In the genomic region with DNA sequence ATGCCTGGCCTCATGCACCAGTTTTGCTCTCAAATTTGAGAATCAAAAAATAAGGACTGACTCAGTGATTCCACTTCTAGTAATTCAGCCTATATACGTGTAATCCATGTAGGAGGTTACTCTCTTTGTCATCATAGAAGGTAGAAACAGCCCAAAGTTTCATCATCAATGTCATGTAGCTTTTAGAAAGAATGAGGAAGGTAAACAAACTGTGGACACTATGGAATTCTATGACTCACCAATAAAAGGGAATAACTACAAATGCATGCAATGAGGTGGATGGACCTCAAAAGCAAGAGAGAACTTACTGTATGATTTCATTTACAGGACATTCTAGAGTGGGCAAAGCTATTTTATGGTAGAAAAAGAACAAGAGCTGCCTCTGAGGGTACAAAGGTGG, we compare ENCODE assay signal across 15 cellular contexts.
DNase-seq lines count a peak whose midpoint lies in the region; ATAC-seq and TF ChIP-seq lines count a peak whose summit lies in the region.
"Had no signal": no experiment of that assay in that cellular context is flagged by ENCODE, and none has a peak within 500 bp of the region (broad histone marks: within the 10 kb centered on the region; RNA-seq: fewer than 3 reads in every experiment).

No MANE protein-coding gene starts in this region.

- H4K5ac ChIP-seq in IMR-90 (ENCODE audit: low read depth, low read length), result peak overlapping the region; percentile 84; the same call in 1 of the 2 replicates

- TF ChIP-seq CTCF in AG09309 (IDR thresholded peaks at IDR 0.05; ENCODE audit: control insufficient read depth, insufficient read depth, low read depth, low read length, missing control alignments), result no peak
- no peak for TF ChIP-seq CTCF in IMR-90 (conservative IDR thresholded peaks at IDR 0.05; ENCODE audit: low read depth, low read length)
- TF ChIP-seq CTCF in brain microvascular endothelial cell (IDR thresholded peaks at IDR 0.05; ENCODE audit: low read depth, low read length, missing control alignments), result no peak
- no peak for TF ChIP-seq CTCF in kidney epithelial cell (IDR thresholded peaks at IDR 0.05; ENCODE audit: insufficient read depth, low read length, poor library complexity, severe bottlenecking)

- peak overlapping the region; percentile 95 for H2BK120ac ChIP-seq in IMR-90 (ENCODE audit: low read depth, low read length)

- no peak overlapping the region; the same call in 2 of the 3 replicates for H2BK15ac ChIP-seq in IMR-90 (ENCODE audit: low read depth, low read length)

- no peak overlapping the region for H3K4me3 ChIP-seq in AG09309 (ENCODE audit: control insufficient read depth, low read depth, low read length)
- H3K4me3 ChIP-seq in IMR-90 (ENCODE audit: insufficient read depth, low read depth, low read length), result no peak overlapping the region
- no peak overlapping the region for H3K4me3 ChIP-seq in brain microvascular endothelial cell (ENCODE audit: low read depth, low read length)
- H3K4me3 ChIP-seq in kidney epithelial cell (ENCODE audit: low read depth, low read length), result no peak overlapping the region
- H3K4me3 ChIP-seq: HAP-1 had no signal

- no peak overlapping the region for H2AFZ ChIP-seq in IMR-90 (replicated peaks; ENCODE audit: low read length, poor library complexity)

- CTCF ChIA-PET in IMR-90 (lab: Yijun Ruan, JAX), result no interaction called here

- peak overlapping the region; percentile 92 for H3K4ac ChIP-seq in IMR-90 (ENCODE audit: low read depth, low read length)

- no peak overlapping the region for H3K9ac ChIP-seq in IMR-90 (ENCODE audit: low read depth, low read length)

- peak overlapping the region; percentile 93; the same call in 1 of the 2 replicates for H3K18ac ChIP-seq in IMR-90 (ENCODE audit: low read depth, low read length)

- H2AK5ac ChIP-seq in IMR-90 (ENCODE audit: low read depth, low read length), result peak overlapping the region; percentile 70; the same call in 1 of the 2 replicates

- H2BK5ac ChIP-seq in IMR-90 (ENCODE audit: low read depth, low read length, poor library complexity, severe bottlenecking), result peak overlapping the region; percentile 94

- H3K36me3 ChIP-seq in IMR-90 (ENCODE audit: control insufficient read depth, insufficient read depth, low read length), result no peaks in the 10 kb centered on the region
- H3K36me3 ChIP-seq in brain microvascular endothelial cell (replicated peaks), result no peaks in the 10 kb centered on the region
- H3K36me3 ChIP-seq in kidney epithelial cell (ENCODE audit: control insufficient read depth, insufficient read depth, low read length), result no peaks in the 10 kb centered on the region
- H3K36me3 ChIP-seq: HAP-1 had no signal

- WGBS in IMR-90 (ENCODE audit: extremely low coverage in 2 of 2, insufficient read length in 1 of 2), 2 experiments, result no CpG with 5 or more reads among the region's 1 CpG

- H3K4me1 ChIP-seq in IMR-90 (ENCODE audit: control insufficient read depth, insufficient read depth, low read length), result peaks cover 12% of the 10 kb centered on the region

- H3K9me3 ChIP-seq in IMR-90 (ENCODE audit: control insufficient read depth, insufficient read depth, low read length), result no peaks in the 10 kb centered on the region
- H3K9me3 ChIP-seq: HAP-1 had no signal

- H4K8ac ChIP-seq in IMR-90 (ENCODE audit: low read depth in 2 of 2, low read length in 2 of 2), result peak overlapping the region in 1 of 2 experiments; percentile 87; a peak in 2 of 4 replicates

- dilution Hi-C loops in IMR-90 (cut with HindIII; ENCODE audit: low sequenced_read_pairs, unreplicated experiment), result no loop called here

- H3K79me1 ChIP-seq in IMR-90 (ENCODE audit: low read depth in 1 of 2, low read length in 2 of 2), result no peaks in the 10 kb centered on the region

- no peak for TF ChIP-seq POLR2A in IMR-90 (IDR thresholded peaks at IDR 0.05; ENCODE audit: low read depth, low read length)

- POLR2A ChIA-PET in IMR-90 (lab: Charles Lee; ENCODE audit: unreplicated experiment), result no interaction called here

- H3K27ac ChIP-seq in IMR-90 (ENCODE audit: insufficient read depth, low read length) (peak overlapping the region; percentile 57), brain microvascular endothelial cell (peak overlapping the region; percentile 63)
- H3K27ac ChIP-seq: C4-2B had no signal

- in situ Hi-C loops in IMR-90 (cut with MboI; ENCODE audit: low sequenced_read_pairs), result loop anchor here (10.0 kb wide), 1 partner anchor 179 kb away; no protein-coding TSS in a partner anchor
- in situ Hi-C loops in brain microvascular endothelial cell (cut with HindIII; ENCODE audit: low pct_ligation_motif_present, low sequenced_read_pairs), result no loop called here

- no TSS peak for BruUV-seq in IMR-90 (replicated peaks; lab: Mats Ljungman, UMichigan)

- 0 out of 2 replicates have a peak overlapping the region, but pooled peaks have one; percentile 50 for H4K91ac ChIP-seq in IMR-90 (ENCODE audit: insufficient read depth, low read depth, low read length)

- peak; percentile 1; the same call in 1 of the 2 replicates for TF ChIP-seq RAD21 in IMR-90 (IDR thresholded peaks at IDR 0.05; ENCODE audit: low read length)

- no peaks in the 10 kb centered on the region for H3K27me3 ChIP-seq in IMR-90 (ENCODE audit: control insufficient read depth, insufficient read depth, low read length)
- no peaks in the 10 kb centered on the region for H3K27me3 ChIP-seq in brain microvascular endothelial cell (replicated peaks)
- no peaks in the 10 kb centered on the region for H3K27me3 ChIP-seq in kidney epithelial cell (ENCODE audit: control insufficient read depth, insufficient read depth, low read length)

- H4K20me1 ChIP-seq in IMR-90 (ENCODE audit: insufficient read depth, low read length), result no peaks in the 10 kb centered on the region

- intact Hi-C loops in IMR-90 (cut with micrococcal nuclease), result loop anchor here (10.0 kb wide), 3 partner anchors 179 to 319 kb away; no protein-coding TSS in a partner anchor

- peak overlapping the region; percentile 83; the same call in 1 of the 2 replicates for H3K14ac ChIP-seq in IMR-90 (replicated peaks; ENCODE audit: low read depth, low read length)

- 0 out of 2 replicates have a peak overlapping the region, but pooled peaks have one; percentile 46 for H3K4me2 ChIP-seq in IMR-90 (ENCODE audit: low read depth, low read length)

- H2BK20ac ChIP-seq in IMR-90 (ENCODE audit: low read depth, low read length), result peak overlapping the region; percentile 98

- H3K23ac ChIP-seq in IMR-90 (ENCODE audit: low read depth, low read length), result peak overlapping the region; percentile 83; the same call in 1 of the 2 replicates

- DNase-seq in AG09309 (ENCODE audit: low read depth) (peak; percentile 85), IMR-90 (peak; percentile 99), brain microvascular endothelial cell (peak; percentile 69), kidney epithelial cell (ENCODE audit: low read depth) (peak; percentile 74), iPS-NIHi11 (ENCODE audit: low spot score) (no peak), NCI-H2081 (lab: John Stamatoyannopoulos, UW) (no peak), NK-92 (lab: John Stamatoyannopoulos, UW; ENCODE audit: unreplicated experiment) (no peak)
- DNase-seq: activated CD4-positive, alpha-beta T cell treated with anti-CD3 and anti-CD28 coated beads, Interleukin-2, amount 50 U/mL, for 1 hour; activated gamma-delta T cell treated with Interleukin-2 at 50 U/mL for 16 hours; cortex of kidney; NCI-H510A; stimulated activated naive B cell treated with anti-CD40 and anti-IgM and Interleukin-4, amounts not matched to agents 10 μg/mL and 1 μg/mL and 100 μg/mL, for 72 hours had no signal

- ATAC-seq in IMR-90 (ENCODE audit: low read depth), result peak; percentile 68
- ATAC-seq in GM19351 (IDR thresholded peaks at IDR 0.05; ENCODE audit: unreplicated experiment), result no peak
- ATAC-seq: stimulated activated naive B cell treated with anti-CD40 and anti-IgM and Interleukin-4, amounts not matched to agents 10 μg/mL and 1 μg/mL and 100 μg/mL, for 72 hours had no signal

- no peaks in the 10 kb centered on the region; the same call in none of the 2 replicates for H3K9me1 ChIP-seq in IMR-90 (ENCODE audit: insufficient read depth, low read length)

- peak overlapping the region; percentile 80 for H2AK9ac ChIP-seq in IMR-90 (replicated peaks; ENCODE audit: low read depth, low read length, poor library complexity)

- peak overlapping the region; percentile 49; the same call in 1 of the 2 replicates for H3K56ac ChIP-seq in IMR-90 (ENCODE audit: extremely low read depth, insufficient read depth, low read length)

TF ChIP-seq in IMR-90, 13 proteins besides CTCF, POLR2A, EP300 and RAD21 (continues in another document):
- TF ChIP-seq MXI1 (IDR thresholded peaks at IDR 0.05; ENCODE audit: borderline replicate concordance, low read depth, low read length) (no peak), RFX5 (IDR thresholded peaks at IDR 0.05; ENCODE audit: low read depth, low read length) (no peak), CHD1 (IDR thresholded peaks at IDR 0.05; ENCODE audit: low read depth, low read length) (no peak), NFE2L2 (IDR thresholded peaks at IDR 0.05; ENCODE audit: low read depth, low read length) (0 out of 2 replicates have a peak, but pooled peaks have one; percentile 40), RCOR1 (IDR thresholded peaks at IDR 0.05; ENCODE audit: insufficient replicate concordance, low read length) (no peak), MAZ (IDR thresholded peaks at IDR 0.05; ENCODE audit: borderline replicate concordance, low read depth, low read length) (no peak), SMC3 (IDR thresholded peaks at IDR 0.05; ENCODE audit: low read depth, low read length) (no peak), FOS (IDR thresholded peaks at IDR 0.05; ENCODE audit: low read depth, low read length) (peak; percentile 98), CEBPB (IDR thresholded peaks at IDR 0.05; ENCODE audit: low read depth, low read length) (peak; percentile 96), MAFK (IDR thresholded peaks at IDR 0.05; ENCODE audit: low read depth, low read length) (peak; percentile 34; the same call in 1 of the 2 replicates), ELK1 (IDR thresholded peaks at IDR 0.05; ENCODE audit: borderline replicate concordance, low read depth, low read length) (no peak), BHLHE40 (IDR thresholded peaks at IDR 0.05; ENCODE audit: low read depth, low read length) (peak; percentile 63; the same call in 1 of the 2 replicates)

Comparison
In these comparisons a context has a peak if more than half of its experiments do, and no peak if none do; other contexts are left out.
1. DNase-seq: peak in AG09309 (single experiment), IMR-90 (single experiment), brain microvascular endothelial cell (single experiment) and kidney epithelial cell (single experiment); none in iPS-NIHi11 (single experiment), NCI-H2081 (0 of 2) and NK-92 (single experiment).